ENCODE assay signal across 12 cellular contexts in the genomic region with DNA sequence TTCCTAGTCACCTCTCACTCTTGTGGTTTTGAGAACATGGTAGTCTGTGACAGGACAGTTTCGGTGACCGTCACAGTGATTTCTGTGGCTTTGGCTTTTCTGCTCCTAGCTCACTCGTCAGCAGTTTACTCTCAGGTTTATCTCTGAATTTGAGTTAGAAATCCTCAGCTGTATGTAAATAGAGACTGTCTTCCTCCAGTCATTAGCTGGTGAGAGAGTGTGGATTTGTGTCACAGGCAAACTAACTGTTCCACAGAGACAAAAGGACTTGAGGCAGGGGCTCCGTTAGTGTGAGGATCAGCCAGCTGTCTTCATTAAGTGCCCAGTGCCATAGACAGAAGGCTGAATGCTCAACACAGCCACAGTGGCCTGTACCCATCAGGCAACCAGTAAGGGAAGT.
DNase-seq lines count a peak whose midpoint lies in the region; ATAC-seq, FAIRE-seq and TF ChIP-seq lines count a peak whose summit lies in the region.
"Had no signal": no experiment of that assay in that cellular context is flagged by ENCODE, and none has a peak within 500 bp of the region (broad histone marks: within the 10 kb centered on the region; RNA-seq: fewer than 3 reads in every experiment).

No MANE protein-coding gene starts in this region.

- H2AFZ ChIP-seq in hepatocyte: no peak overlapping the region
- H2AFZ ChIP-seq: GM23248 had no signal

- H3K27ac ChIP-seq in hepatocyte (peak overlapping the region; percentile 56), lower lobe of right lung (no peak overlapping the region)
- H3K27ac ChIP-seq: GM23248, upper lobe of left lung had no signal

- intact Hi-C loops in lower lobe of right lung (cut with DNase I): no loop called here

- no peaks in the 10 kb centered on the region for H4K20me1 ChIP-seq in hepatocyte (ENCODE audit: insufficient read depth, poor library complexity, severe bottlenecking)

- no peak overlapping the region for H3K4me3 ChIP-seq in hepatocyte
- no peak overlapping the region for H3K4me3 ChIP-seq in lower lobe of right lung
- H3K4me3 ChIP-seq: GM23248, upper lobe of left lung had no signal

- H3K36me3 ChIP-seq in hepatocyte (replicated peaks; ENCODE audit: insufficient read depth, low read depth) (no peaks in the 10 kb centered on the region), lower lobe of right lung (no peaks in the 10 kb centered on the region)
- H3K36me3 ChIP-seq: upper lobe of left lung had no signal

- ATAC-seq in GM19455 (IDR thresholded peaks at IDR 0.05; ENCODE audit: unreplicated experiment): no peak
- ATAC-seq in lower lobe of right lung: no peak
- no peak for ATAC-seq in HG03521 (IDR thresholded peaks at IDR 0.05; ENCODE audit: unreplicated experiment)
- ATAC-seq: left lobe of liver had no signal

- H3K4me2 ChIP-seq in hepatocyte: peak overlapping the region; percentile 41

- DNase-seq in NCI-H1105 treated with DMSO at 0.1 percent for 48 hours (lab: John Stamatoyannopoulos, UW) (peak; percentile 60), NCI-H1105 (lab: John Stamatoyannopoulos, UW) (no peak), GM12892 (ENCODE audit: insufficient read length) (no peak), NCI-H526 treated with DMSO at 0.1 percent for 48 hours (lab: John Stamatoyannopoulos, UW) (peak; percentile 43), hepatocyte (ENCODE audit: low spot score) (no peak), lower lobe of right lung (no peak)
- DNase-seq: 8988T, GM23248, upper lobe of left lung had no signal

- H3K27me3 ChIP-seq in hepatocyte (no peaks in the 10 kb centered on the region), lower lobe of right lung (ENCODE audit: low read depth) (no peaks in the 10 kb centered on the region)
- H3K27me3 ChIP-seq: upper lobe of left lung had no signal

- 44% methylated on average over 4 of the region's 4 CpGs for WGBS in hepatocyte (ENCODE audit: low lambda C conversion rate, missing lambda C conversion rate)

- no peak for TF ChIP-seq POLR2A in GM12892 (IDR thresholded peaks at IDR 0.05; ENCODE audit: low read depth, low read length)

- H3K9me2 ChIP-seq in hepatocyte (replicated peaks; ENCODE audit: insufficient read depth): no peaks in the 10 kb centered on the region

- H3K79me2 ChIP-seq in hepatocyte: peaks cover 42% of the 10 kb centered on the region

- no peaks in the 10 kb centered on the region for H3K9me3 ChIP-seq in hepatocyte (ENCODE audit: low read depth)
- H3K9me3 ChIP-seq in lower lobe of right lung: no peaks in the 10 kb centered on the region
- H3K9me3 ChIP-seq: upper lobe of left lung had no signal

- H3K4me1 ChIP-seq in hepatocyte (ENCODE audit: insufficient read depth): peaks cover 12% of the 10 kb centered on the region
- H3K4me1 ChIP-seq in lower lobe of right lung: peaks cover 7% of the 10 kb centered on the region

- FAIRE-seq in GM12892 (lab: Jason Lieb, UNC): peak; percentile 51

- no peak for TF ChIP-seq CTCF in hepatocyte (IDR thresholded peaks at IDR 0.05; ENCODE audit: poor library complexity)
- no peak for TF ChIP-seq CTCF in lower lobe of right lung (IDR thresholded peaks at IDR 0.05)

Comparison
In these comparisons a context has a peak if more than half of its experiments do, and no peak if none do; other contexts are left out.
1. DNase-seq: peak in NCI-H1105 treated with DMSO at 0.1 percent for 48 hours (single experiment) and NCI-H526 treated with DMSO at 0.1 percent for 48 hours (single experiment); none in NCI-H1105 (single experiment), GM12892 (single experiment), hepatocyte (single experiment) and lower lobe of right lung (single experiment).